Comparison of ENCODE assay signal across 9 cellular contexts in genomic region chr5:61450170-61450815, GRCh38.
DNase-seq lines count a peak whose midpoint lies in the region; ATAC-seq and TF ChIP-seq lines count a peak whose summit lies in the region.
"Had no signal": no experiment of that assay in that cellular context is flagged by ENCODE, and none has a peak within 500 bp of the region (broad histone marks: within the 10 kb centered on the region; RNA-seq: fewer than 3 reads in every experiment).

No MANE protein-coding gene starts in this region.

- in situ Hi-C loops in astrocyte of the cerebellum (cut with HindIII; ENCODE audit: low sequenced_read_pairs) = no loop called here

- TF ChIP-seq POLR2A in spleen (IDR thresholded peaks at IDR 0.05) = no peak

- H3K27me3 ChIP-seq in spleen (replicated peaks in 1 of 7) (no peaks in the 10 kb centered on the region), MM.1S (replicated peaks; ENCODE audit: insufficient read depth, low read length) (no peaks in the 10 kb centered on the region)

- H3K36me3 Mint-ChIP-seq in HFFc6 (ENCODE audit: low read depth) = peaks cover 23% of the 10 kb centered on the region
- no peaks in the 10 kb centered on the region for H3K36me3 Mint-ChIP-seq in effector memory CD8-positive, alpha-beta T cell (ENCODE audit: insufficient read depth)

- peaks cover 2 to 50% (median 33%) of the 10 kb centered on the region in 8 donors for H3K9me3 ChIP-seq in spleen
- no peaks in the 10 kb centered on the region for H3K9me3 ChIP-seq in MM.1S (replicated peaks; ENCODE audit: insufficient read depth, low read length)

- peak overlapping the region in 7 of 8 donors; percentile 9 to 53 (median 34) for H3K27ac ChIP-seq in spleen
- no peak overlapping the region for H3K27ac ChIP-seq in MM.1S (ENCODE audit: low read length)

- H3K4me1 Mint-ChIP-seq in HFFc6 (ENCODE audit: low read depth) = peaks cover 50% of the 10 kb centered on the region
- peaks cover 2% of the 10 kb centered on the region in 2 donors for H3K4me1 Mint-ChIP-seq in effector memory CD8-positive, alpha-beta T cell (ENCODE audit: low read depth in 2 of 2)

- peaks cover 1% of the 10 kb centered on the region; the same call in 1 of the 2 replicates for H3K27me3 Mint-ChIP-seq in HFFc6 (ENCODE audit: insufficient read depth)
- H3K27me3 Mint-ChIP-seq in effector memory CD8-positive, alpha-beta T cell = no peaks in the 10 kb centered on the region

- no peak for TF ChIP-seq CTCF in HFFc6 (IDR thresholded peaks at IDR 0.05)
- no peak for TF ChIP-seq CTCF in astrocyte of the cerebellum (IDR thresholded peaks at IDR 0.05; ENCODE audit: low read depth, low read length, missing control alignments)
- no peak for TF ChIP-seq CTCF in spleen (IDR thresholded peaks at IDR 0.05 in 8 of 11, conservative IDR thresholded peaks at IDR 0.05 in 3 of 11)
- TF ChIP-seq CTCF in MM.1S (IDR thresholded peaks at IDR 0.05; ENCODE audit: low read length) = no peak

- H3K4me3 Mint-ChIP-seq in HFFc6 = peak overlapping the region; percentile 52
- no peak overlapping the region for H3K4me3 Mint-ChIP-seq in effector memory CD8-positive, alpha-beta T cell

- H3K9me3 Mint-ChIP-seq in HFFc6 = peaks cover 8% of the 10 kb centered on the region
- H3K9me3 Mint-ChIP-seq in effector memory CD8-positive, alpha-beta T cell = peaks cover 7 to 8% of the 10 kb centered on the region in 2 donors

- H3K9ac ChIP-seq in MM.1S (ENCODE audit: low read length) = no peak overlapping the region

- H3K4me1 ChIP-seq in spleen = peaks cover 0 to 21% (median 12%) of the 10 kb centered on the region in 6 donors
- peaks cover 6% of the 10 kb centered on the region; the same call in 1 of the 2 replicates for H3K4me1 ChIP-seq in MM.1S (ENCODE audit: low read length)

- no peaks in the 10 kb centered on the region for H3K9me2 ChIP-seq in MM.1S (replicated peaks; ENCODE audit: insufficient read depth, low read length)

- no peak overlapping the region for H3K4me2 ChIP-seq in MM.1S (ENCODE audit: low read depth, low read length)

- peak overlapping the region; percentile 90 for H3K27ac Mint-ChIP-seq in HFFc6
- H3K27ac Mint-ChIP-seq in effector memory CD8-positive, alpha-beta T cell = no peak overlapping the region

- intact Hi-C loops in spleen (cut with DNase I; ENCODE audit: low total_unique reads) = no loop called here

- no peak overlapping the region for H3K4me3 ChIP-seq in astrocyte of the cerebellum (ENCODE audit: low read depth, low read length)
- H3K4me3 ChIP-seq in spleen = no peak overlapping the region
- no peak overlapping the region for H3K4me3 ChIP-seq in MM.1S (ENCODE audit: low read length)

- no peaks in the 10 kb centered on the region for H4K20me1 ChIP-seq in MM.1S (ENCODE audit: insufficient read depth, low read length)

- no peaks in the 10 kb centered on the region for H3F3A ChIP-seq in MM.1S (ENCODE audit: insufficient read depth, low read length)

- no peak overlapping the region for H2AFZ ChIP-seq in MM.1S (ENCODE audit: low read length)

- H3K36me3 ChIP-seq in spleen = peaks cover 0 to 13% (median 0%) of the 10 kb centered on the region in 6 donors
- H3K36me3 ChIP-seq in MM.1S (replicated peaks; ENCODE audit: insufficient read depth, low read length) = no peaks in the 10 kb centered on the region

- 61 to 80% (median 76%) methylated on average over 1 of the region's 1 CpG for WGBS in spleen, 5 donors

- DNase-seq in HFFc6 (peak; percentile 78), astrocyte of the cerebellum (ENCODE audit: low read depth) (peak; percentile 71), hepatic stellate cell (ENCODE audit: low spot score) (peak; percentile 48), spleen (no peak), MM.1S (no peak), NCI-H128 (lab: John Stamatoyannopoulos, UW; ENCODE audit: unreplicated experiment) (no peak)
- no peak for DNase-seq in effector memory CD8-positive, alpha-beta T cell
- no peak for DNase-seq in activated CD4-positive, CD25-positive, alpha-beta regulatory T cell (lab: John Stamatoyannopoulos, UW)
- DNase-seq: NK-92 treated with Interleukin-12 subunit alpha and Interleukin-12 subunit beta, amount 100 ng/mL, for 24 hours had no signal

- no peak for ATAC-seq in effector memory CD8-positive, alpha-beta T cell (replicated peaks)

- no peaks in the 10 kb centered on the region for H3K79me2 ChIP-seq in MM.1S (ENCODE audit: low read length)

Comparison
In these comparisons a context has a peak if more than half of its experiments do, and no peak if none do; other contexts are left out.
1. DNase-seq: peak in HFFc6 (single experiment), astrocyte of the cerebellum (single experiment) and hepatic stellate cell (single experiment); none in spleen (single experiment), effector memory CD8-positive, alpha-beta T cell (0 of 3), MM.1S (single experiment), NCI-H128 (single experiment) and activated CD4-positive, CD25-positive, alpha-beta regulatory T cell (0 of 4).